21 cellular contexts compared by ENCODE assay signal in the genomic region with DNA sequence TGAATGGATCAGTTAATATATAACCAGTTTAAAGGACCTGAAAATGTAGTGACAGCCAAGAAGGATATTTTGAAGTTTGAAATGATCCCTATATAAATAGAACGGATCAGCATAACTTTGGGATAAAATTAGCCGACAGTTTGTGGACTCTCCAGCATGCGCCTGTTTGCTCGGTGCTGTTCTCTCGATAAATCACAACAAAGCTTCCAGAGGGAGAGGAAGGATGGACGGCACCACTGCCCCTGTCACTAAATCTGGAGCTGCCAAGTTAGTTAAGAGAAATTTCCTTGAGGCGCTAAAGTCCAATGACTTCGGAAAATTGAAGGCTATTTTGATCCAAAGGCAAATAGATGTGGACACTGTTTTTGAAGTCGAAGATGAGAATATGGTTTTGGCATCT. TPM values are rescaled to one million over a fixed set of nuclear protein-coding genes. Genes with fewer than 3 reads are reported as not detected.
DNase-seq lines count a peak whose midpoint lies in the region; ATAC-seq, FAIRE-seq and TF ChIP-seq lines count a peak whose summit lies in the region.
"Had no signal": no experiment of that assay in that cellular context is flagged by ENCODE, and none has a peak within 500 bp of the region (broad histone marks: within the 10 kb centered on the region; RNA-seq: fewer than 3 reads in every experiment).

A gene with protein sequence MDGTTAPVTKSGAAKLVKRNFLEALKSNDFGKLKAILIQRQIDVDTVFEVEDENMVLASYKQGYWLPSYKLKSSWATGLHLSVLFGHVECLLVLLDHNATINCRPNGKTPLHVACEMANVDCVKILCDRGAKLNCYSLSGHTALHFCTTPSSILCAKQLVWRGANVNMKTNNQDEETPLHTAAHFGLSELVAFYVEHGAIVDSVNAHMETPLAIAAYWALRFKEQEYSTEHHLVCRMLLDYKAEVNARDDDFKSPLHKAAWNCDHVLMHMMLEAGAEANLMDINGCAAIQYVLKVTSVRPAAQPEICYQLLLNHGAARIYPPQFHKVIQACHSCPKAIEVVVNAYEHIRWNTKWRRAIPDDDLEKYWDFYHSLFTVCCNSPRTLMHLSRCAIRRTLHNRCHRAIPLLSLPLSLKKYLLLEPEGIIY (plus strand): TSS at position 195 of the 400 bp plus-strand sequence. CDS start 29 bp downstream, at position 224.

- H3K4me1 ChIP-seq in A549 (peaks cover 25% of the 10 kb centered on the region; the same call in 2 of the 3 replicates), HAP-1 (peaks cover 15% of the 10 kb centered on the region)
- H3K4me1 ChIP-seq: SJSA1 had no signal

- no peak for TF ChIP-seq RAD21 in A549 (conservative IDR thresholded peaks at IDR 0.05 in 1 of 2, IDR thresholded peaks at IDR 0.05 in 1 of 2)

- POLR2A ChIA-PET in A549 (lab: Yijun Ruan, JAX): no interaction called here

- H3K4me1 Mint-ChIP-seq in neural crest cell: peaks cover 30% of the 10 kb centered on the region
- H3K4me1 Mint-ChIP-seq: CD8-positive, alpha-beta memory T cell had no signal

- H3K27ac Mint-ChIP-seq in neural crest cell (ENCODE audit: unreplicated experiment): peak within 1 kb of the TSS; percentile 27
- H3K27ac Mint-ChIP-seq: CD8-positive, alpha-beta memory T cell had no signal

- no peaks in the 10 kb centered on the region for H3K27me3 ChIP-seq in HAP-1 (ENCODE audit: low read depth)
- H3K27me3 ChIP-seq: BLaER1 treated with 17β-estradiol and CSF1 and Interleukin-3, amounts not matched to agents 10 nM and 100 nM had no signal

- TF ChIP-seq POLR2A in A549 (IDR thresholded peaks at IDR 0.05; ENCODE audit: low read length): no peak

- peak within 1 kb of the TSS; percentile 69 for H3K4me2 ChIP-seq in A549
- H3K4me2 ChIP-seq: BLaER1 treated with 17β-estradiol and CSF1 and Interleukin-3, amounts not matched to agents 10 nM and 100 nM had no signal

- in situ Hi-C loops in SK-MEL-5 (cut with HindIII; ENCODE audit: low pct_unique_long_range_greater_than_20kb, low sequenced_read_pairs) (no loop called here), HAP-1 (cut with MboI; ENCODE audit: low sequenced_read_pairs) (loop anchor here (25.0 kb wide), 2 partner anchors 1048 to 1198 kb away; no protein-coding TSS in a partner anchor)

- intact Hi-C loops in left ventricle myocardium superior (cut with micrococcal nuclease): no loop called here

- no peaks in the 10 kb centered on the region for H3K27me3 Mint-ChIP-seq in neural crest cell (ENCODE audit: low read depth)

- no peaks in the 10 kb centered on the region for H3K36me3 Mint-ChIP-seq in neural crest cell (ENCODE audit: low read depth)
- H3K36me3 Mint-ChIP-seq: CD8-positive, alpha-beta memory T cell had no signal

- H3K36me3 ChIP-seq in HAP-1 (replicated peaks): no peaks in the 10 kb centered on the region
- H3K36me3 ChIP-seq: BLaER1 treated with 17β-estradiol and CSF1 and Interleukin-3, amounts not matched to agents 10 nM and 100 nM; SJSA1 had no signal

- H3K4me3 ChIP-seq in A549 (peak within 1 kb of the TSS; percentile 16; the same call in 1 of the 3 replicates), HAP-1 (no peak within 1 kb of the TSS)
- H3K4me3 ChIP-seq: BLaER1 treated with 17β-estradiol and CSF1 and Interleukin-3, amounts not matched to agents 10 nM and 100 nM; SJSA1 had no signal

- 56% methylated on average over 9 of the region's 9 CpGs for WGBS in A549 (ENCODE audit: missing lambda C conversion rate)

- no peak for FAIRE-seq in A549 (lab: Jason Lieb, UNC)
- FAIRE-seq in GM19239 (lab: Jason Lieb, UNC): no peak

- no peak for TF ChIP-seq CTCF in A549 (IDR thresholded peaks at IDR 0.05)
- no peak for TF ChIP-seq CTCF in neural crest cell (conservative IDR thresholded peaks at IDR 0.05)

- TF ChIP-seq EP300 in A549 (IDR thresholded peaks at IDR 0.05): no peak

- CTCF ChIA-PET in A549 (lab: Yijun Ruan, JAX): interaction anchor here (1.0 to 5.6 kb wide), 4 partner anchors 10 to 202 kb away, joined by 3 to 30 read pairs (median 6); a partner anchor contains a TSS

- H3K4me3 Mint-ChIP-seq in neural crest cell: no peak within 1 kb of the TSS
- H3K4me3 Mint-ChIP-seq: CD8-positive, alpha-beta memory T cell had no signal

- no peaks in the 10 kb centered on the region for H3K9me3 ChIP-seq in A549
- no peaks in the 10 kb centered on the region for H3K9me3 ChIP-seq in HAP-1
- H3K9me3 ChIP-seq: BLaER1 treated with 17β-estradiol and CSF1 and Interleukin-3, amounts not matched to agents 10 nM and 100 nM; SJSA1 had no signal

- no peaks in the 10 kb centered on the region for H3K9me3 Mint-ChIP-seq in neural crest cell
- H3K9me3 Mint-ChIP-seq: CD8-positive, alpha-beta memory T cell had no signal

- peak within 1 kb of the TSS; percentile 7 to 32; a peak in 3 of 6 replicates for H3K27ac ChIP-seq in A549
- H3K27ac ChIP-seq: BLaER1 treated with 17β-estradiol and CSF1 and Interleukin-3, amounts not matched to agents 10 nM and 100 nM; RWPE1; SJSA1 had no signal

- ATAC-seq in A549: 0 out of 6 replicates have a peak, but pooled peaks of 1 of the 2 experiments have one; percentile 20
- peak; percentile 78 for ATAC-seq in left ventricle myocardium superior
- ATAC-seq in GM18873 (IDR thresholded peaks at IDR 0.05; ENCODE audit: low FRiP score, unreplicated experiment): no peak

- DNase-seq in A549 (ENCODE audit: low read depth in 1 of 2, low spot score in 1 of 2): no peak
- no peak for DNase-seq in SK-MEL-5 (ENCODE audit: low read depth, low spot score)
- no peak for DNase-seq in left ventricle myocardium superior
- no peak for DNase-seq in neural crest cell (ENCODE audit: low read depth, low spot score)
- DNase-seq in HAP-1 (ENCODE audit: low spot score in 2 of 2): no peak
- DNase-seq in GM19239 (ENCODE audit: insufficient read length, low spot score): no peak
- DNase-seq: CD8-positive, alpha-beta memory T cell; DND-41; H7; KBM-7; NCI-H1105; NCI-H1694; NCI-H2107; NCI-H510A; NCI-H748 treated with DMSO at 0.1 percent for 48 hours had no signal

TF ChIP-seq in A549, 52 proteins besides CTCF, POLR2A, EP300 and RAD21:
- TF ChIP-seq ZSCAN20 (CRISPR knock-in tag; IDR thresholded peaks at IDR 0.05) (no peak), TP53 (CRISPR knock-in tag; IDR thresholded peaks at IDR 0.05) (no peak)

RNA-seq across cellular contexts. Expression of the gene that starts here (rescaled TPM):
- polyA plus RNA-seq in A549 (2011; rRNA removed) (3.1 TPM in 2 replicates), A549 (2017; fragmentation: RNase III; extraction: RNeasy Plus Mini Kit Qiagen cat#74134 plus additional on column Dnase treatment) (0.80 to 1.4 TPM (median 1.00 TPM) in 3 replicates)
- polyA plus RNA-seq in A549 (2012; cell fraction: cytosol; rRNA removed): 0.46 and 0.52 TPM in 2 replicates
- 0.32 and 0.47 TPM in 2 replicates for polyA plus RNA-seq in A549 (2012; cell fraction: nucleus; rRNA removed)
- polyA minus RNA-seq in A549 (2011; rRNA and poly(A)+ RNA removed): 2.9 and 4.2 TPM in 2 replicates
- 156 and 173 TPM in 2 replicates for total RNA-seq in SK-MEL-5 (2014; rRNA removed; shearing (Covaris generic))
- 90.8 and 107 TPM in 2 replicates for polyA plus RNA-seq in SK-MEL-5 (2015; cell fraction: cytosol; rRNA removed)
- polyA plus RNA-seq in SK-MEL-5 (2015; cell fraction: nucleus; rRNA removed): 129 and 136 TPM in 2 replicates
- total RNA-seq in left ventricle myocardium superior (8.7 TPM), neural crest cell (0.21 TPM in 1 of 2 replicates, not detected in the other)
- total RNA-seq: A673; CD8-positive, alpha-beta memory T cell; G401; H7; SJSA1 had no signal
- polyA plus RNA-seq: CD8-positive, alpha-beta memory T cell had no signal

Comparison
In these comparisons a context has a peak if more than half of its experiments do, and no peak if none do; other contexts are left out.
1. RNA of the gene that starts here (total RNA-seq): 156 to 173 TPM in SK-MEL-5; 8.7 TPM in left ventricle myocardium superior (single experiment) and 0.21 TPM in neural crest cell; every median in the first group is over 10 times any median in the second.